Comparison of ENCODE assay signal across 8 cellular contexts in the genomic region with DNA sequence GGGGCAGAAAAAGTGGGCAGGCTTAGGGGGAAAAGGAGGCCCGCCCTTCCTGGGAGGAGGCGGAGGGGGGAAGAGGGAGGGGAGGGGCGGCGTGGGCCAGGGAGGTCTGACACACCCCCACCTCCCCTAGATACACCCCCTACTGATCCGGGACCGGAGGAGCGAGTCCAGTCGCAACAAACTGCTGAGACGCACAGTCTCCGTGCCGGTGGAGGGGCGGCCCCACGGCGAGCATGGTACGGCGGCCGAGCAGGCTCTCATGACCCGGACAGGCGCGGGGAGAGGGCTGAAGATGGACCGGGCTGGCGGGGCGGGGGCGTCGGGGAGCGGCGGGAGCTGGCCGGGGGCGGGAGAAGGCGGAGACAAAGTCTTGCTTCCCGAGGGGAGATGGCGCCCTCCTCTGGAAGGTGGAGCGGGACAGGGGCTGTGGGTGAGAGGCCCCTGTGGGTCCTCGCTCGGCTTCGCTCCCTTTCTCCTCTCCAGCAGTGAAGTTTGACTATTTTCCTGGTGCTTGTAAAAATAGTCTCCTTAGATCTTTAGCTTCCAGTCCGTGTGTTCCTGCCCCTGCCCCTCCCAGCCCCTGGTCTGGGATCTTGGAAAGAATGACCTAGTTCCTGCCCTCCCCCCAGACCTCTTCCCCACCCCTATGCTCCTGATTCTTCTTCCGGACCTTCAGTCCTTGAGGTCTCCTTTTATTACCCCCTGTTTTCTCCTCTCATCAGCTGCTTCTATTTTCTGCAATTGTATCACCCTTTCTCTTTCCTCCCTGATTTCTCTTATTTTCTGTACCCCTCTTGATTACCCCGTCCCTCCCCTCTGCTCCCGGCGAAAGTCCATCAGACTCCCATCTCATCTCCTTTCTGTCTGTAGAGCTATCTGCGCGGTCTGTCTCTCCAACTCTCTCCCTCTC. TPM values are rescaled to one million over a fixed set of nuclear protein-coding genes. Genes with fewer than 3 reads are reported as not detected.
DNase-seq lines count a peak whose midpoint lies in the region; TF ChIP-seq lines count a peak whose summit lies in the region.

No MANE protein-coding gene starts in this region.

- peak overlapping the region; percentile 69 for H3K4me3 ChIP-seq in HEK293 (ENCODE audit: low read depth, low read length)

- CTCF ChIA-PET in HEK293 (lab: Yijun Ruan, JAX) = interaction anchor here (0.5 to 2.3 kb wide), 49 partner anchors 9 to 927 kb away, joined by 3 to 14 read pairs (median 4); a partner anchor contains a TSS

- H3K4me1 ChIP-seq in HEK293 (ENCODE audit: control insufficient read depth, insufficient read depth, low read length) = peaks cover 7% of the 10 kb centered on the region

- no peaks in the 10 kb centered on the region for H3K9me3 ChIP-seq in HEK293 (ENCODE audit: control insufficient read depth, insufficient read depth, low read depth, low read length)

- POLR2A ChIA-PET in HEK293 (lab: Yijun Ruan, JAX) = interaction anchor here (0.5 to 2.5 kb wide), 22 partner anchors 8 to 1598 kb away, joined by 3 to 18 read pairs (median 5); a partner anchor contains a TSS

- DNase-seq in DMS53 treated with DMSO at 0.1 percent for 48 hours (lab: John Stamatoyannopoulos, UW; ENCODE audit: unreplicated experiment) = peak; percentile 75
- DNase-seq in NCI-H2227 treated with DMSO at 0.1 percent for 48 hours (lab: John Stamatoyannopoulos, UW) = peak; percentile 77
- peak; percentile 65 to 74 for DNase-seq in activated CD4-positive, alpha-beta T cell treated with anti-CD3 and anti-CD28 coated beads for 24 hours (ENCODE audit: low read depth in 2 of 2)
- DNase-seq in cerebellum (ENCODE audit: low spot score) = peak; percentile 53
- peak; percentile 87 for DNase-seq in kidney glomerular epithelial cell (lab: John Stamatoyannopoulos, UW)
- DNase-seq in stimulated activated CD4-positive, alpha-beta T cell treated with anti-CD3 and anti-CD28 coated beads, Interleukin-15, amount 100 ng/mL, for 48 hours (ENCODE audit: low read depth in 2 of 2) = peak; percentile 73 to 80
- DNase-seq in NCI-H187 treated with DMSO at 0.1 percent for 48 hours (lab: John Stamatoyannopoulos, UW) = no peak

- H3K27ac ChIP-seq in HEK293 (ENCODE audit: extremely low read depth, low read depth, low read length) = peak overlapping the region; percentile 80

- peak; percentile 44 for TF ChIP-seq CTCF in HEK293 (tag by site-specific recombination; IDR thresholded peaks at IDR 0.05)

- H3K36me3 ChIP-seq in HEK293 (ENCODE audit: control insufficient read depth in 2 of 2, insufficient read depth in 1 of 2, low read length in 2 of 2) = no peaks in the 10 kb centered on the region

TF ChIP-seq in HEK293, 187 proteins besides CTCF, POLR2A, EP300 and RAD21 (continues in another document):
- no peak for TF ChIP-seq ZNF140 (tag by site-specific recombination; IDR thresholded peaks at IDR 0.05)
- TF ChIP-seq ZNF404 (tag by site-specific recombination; IDR thresholded peaks at IDR 0.05) = no peak
- no peak for TF ChIP-seq BCL11B (tag by site-specific recombination; IDR thresholded peaks at IDR 0.05; ENCODE audit: low read depth)
- TF ChIP-seq ZNF561 (tag by site-specific recombination; IDR thresholded peaks at IDR 0.05; ENCODE audit: borderline replicate concordance) = no peak; the same call in 1 of the 2 replicates
- 0 out of 2 replicates have a peak, but pooled peaks have one; percentile 42 for TF ChIP-seq ZSCAN30 (tag by site-specific recombination; IDR thresholded peaks at IDR 0.05)
- no peak for TF ChIP-seq ZNF354C (tag by site-specific recombination; IDR thresholded peaks at IDR 0.05; ENCODE audit: borderline replicate concordance, low read depth)
- TF ChIP-seq GLIS2 (tag by site-specific recombination; IDR thresholded peaks at IDR 0.05) = peak; percentile 99
- TF ChIP-seq ZNF837 (tag by site-specific recombination; IDR thresholded peaks at IDR 0.05) = no peak
- no peak for TF ChIP-seq GLI2 (tag by site-specific recombination; IDR thresholded peaks at IDR 0.05; ENCODE audit: borderline replicate concordance, low read depth)
- TF ChIP-seq ZNF433 (tag by site-specific recombination; IDR thresholded peaks at IDR 0.05; ENCODE audit: low read depth) = no peak
- TF ChIP-seq ZNF19 (tag by site-specific recombination; IDR thresholded peaks at IDR 0.05; ENCODE audit: low read depth) = no peak
- TF ChIP-seq ZNF169 (tag by site-specific recombination; IDR thresholded peaks at IDR 0.05) = no peak
- no peak for TF ChIP-seq ZNF658 (tag by site-specific recombination; IDR thresholded peaks at IDR 0.05)
- TF ChIP-seq ZNF10 (tag by site-specific recombination; IDR thresholded peaks at IDR 0.05) = no peak
- no peak for TF ChIP-seq ZNF184 (tag by site-specific recombination; IDR thresholded peaks at IDR 0.05)
- TF ChIP-seq ZNF473 (tag by site-specific recombination; IDR thresholded peaks at IDR 0.05) = no peak
- peak; percentile 92 for TF ChIP-seq KLF10 (tag by site-specific recombination; IDR thresholded peaks at IDR 0.05)
- TF ChIP-seq, protein P1, sequence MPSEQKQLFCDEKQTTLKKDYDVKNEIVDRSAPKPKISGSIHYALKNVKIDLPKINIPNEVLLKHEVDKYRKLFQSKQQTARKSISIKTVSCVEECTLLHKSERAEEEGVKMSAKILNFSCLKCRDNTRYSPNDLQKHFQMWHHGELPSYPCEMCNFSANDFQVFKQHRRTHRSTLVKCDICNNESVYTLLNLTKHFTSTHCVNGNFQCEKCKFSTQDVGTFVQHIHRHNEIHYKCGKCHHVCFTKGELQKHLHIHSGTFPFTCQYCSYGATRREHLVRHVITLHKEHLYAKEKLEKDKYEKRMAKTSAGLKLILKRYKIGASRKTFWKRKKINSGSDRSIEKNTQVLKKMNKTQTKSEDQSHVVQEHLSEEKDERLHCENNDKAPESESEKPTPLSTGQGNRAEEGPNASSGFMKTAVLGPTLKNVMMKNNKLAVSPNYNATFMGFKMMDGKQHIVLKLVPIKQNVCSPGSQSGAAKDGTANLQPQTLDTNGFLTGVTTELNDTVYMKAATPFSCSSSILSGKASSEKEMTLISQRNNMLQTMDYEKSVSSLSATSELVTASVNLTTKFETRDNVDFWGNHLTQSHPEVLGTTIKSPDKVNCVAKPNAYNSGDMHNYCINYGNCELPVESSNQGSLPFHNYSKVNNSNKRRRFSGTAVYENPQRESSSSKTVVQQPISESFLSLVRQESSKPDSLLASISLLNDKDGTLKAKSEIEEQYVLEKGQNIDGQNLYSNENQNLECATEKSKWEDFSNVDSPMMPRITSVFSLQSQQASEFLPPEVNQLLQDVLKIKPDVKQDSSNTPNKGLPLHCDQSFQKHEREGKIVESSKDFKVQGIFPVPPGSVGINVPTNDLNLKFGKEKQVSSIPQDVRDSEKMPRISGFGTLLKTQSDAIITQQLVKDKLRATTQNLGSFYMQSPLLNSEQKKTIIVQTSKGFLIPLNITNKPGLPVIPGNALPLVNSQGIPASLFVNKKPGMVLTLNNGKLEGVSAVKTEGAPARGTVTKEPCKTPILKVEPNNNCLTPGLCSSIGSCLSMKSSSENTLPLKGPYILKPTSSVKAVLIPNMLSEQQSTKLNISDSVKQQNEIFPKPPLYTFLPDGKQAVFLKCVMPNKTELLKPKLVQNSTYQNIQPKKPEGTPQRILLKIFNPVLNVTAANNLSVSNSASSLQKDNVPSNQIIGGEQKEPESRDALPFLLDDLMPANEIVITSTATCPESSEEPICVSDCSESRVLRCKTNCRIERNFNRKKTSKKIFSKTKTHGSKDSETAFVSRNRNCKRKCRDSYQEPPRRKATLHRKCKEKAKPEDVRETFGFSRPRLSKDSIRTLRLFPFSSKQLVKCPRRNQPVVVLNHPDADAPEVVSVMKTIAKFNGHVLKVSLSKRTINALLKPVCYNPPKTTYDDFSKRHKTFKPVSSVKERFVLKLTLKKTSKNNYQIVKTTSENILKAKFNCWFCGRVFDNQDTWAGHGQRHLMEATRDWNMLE (tag by site-specific recombination; conservative IDR thresholded peaks at IDR 0.05; ENCODE audit: low read depth) = no peak
- TF ChIP-seq ZEB2 (tag by site-specific recombination; IDR thresholded peaks at IDR 0.05) = peak; percentile 75; the same call in 1 of the 2 replicates
- TF ChIP-seq ZNF654 (tag by site-specific recombination; IDR thresholded peaks at IDR 0.05; ENCODE audit: low read depth) = peak; percentile 64
- TF ChIP-seq ZNF768 (tag by site-specific recombination; IDR thresholded peaks at IDR 0.05) = no peak
- TF ChIP-seq, protein P2, sequence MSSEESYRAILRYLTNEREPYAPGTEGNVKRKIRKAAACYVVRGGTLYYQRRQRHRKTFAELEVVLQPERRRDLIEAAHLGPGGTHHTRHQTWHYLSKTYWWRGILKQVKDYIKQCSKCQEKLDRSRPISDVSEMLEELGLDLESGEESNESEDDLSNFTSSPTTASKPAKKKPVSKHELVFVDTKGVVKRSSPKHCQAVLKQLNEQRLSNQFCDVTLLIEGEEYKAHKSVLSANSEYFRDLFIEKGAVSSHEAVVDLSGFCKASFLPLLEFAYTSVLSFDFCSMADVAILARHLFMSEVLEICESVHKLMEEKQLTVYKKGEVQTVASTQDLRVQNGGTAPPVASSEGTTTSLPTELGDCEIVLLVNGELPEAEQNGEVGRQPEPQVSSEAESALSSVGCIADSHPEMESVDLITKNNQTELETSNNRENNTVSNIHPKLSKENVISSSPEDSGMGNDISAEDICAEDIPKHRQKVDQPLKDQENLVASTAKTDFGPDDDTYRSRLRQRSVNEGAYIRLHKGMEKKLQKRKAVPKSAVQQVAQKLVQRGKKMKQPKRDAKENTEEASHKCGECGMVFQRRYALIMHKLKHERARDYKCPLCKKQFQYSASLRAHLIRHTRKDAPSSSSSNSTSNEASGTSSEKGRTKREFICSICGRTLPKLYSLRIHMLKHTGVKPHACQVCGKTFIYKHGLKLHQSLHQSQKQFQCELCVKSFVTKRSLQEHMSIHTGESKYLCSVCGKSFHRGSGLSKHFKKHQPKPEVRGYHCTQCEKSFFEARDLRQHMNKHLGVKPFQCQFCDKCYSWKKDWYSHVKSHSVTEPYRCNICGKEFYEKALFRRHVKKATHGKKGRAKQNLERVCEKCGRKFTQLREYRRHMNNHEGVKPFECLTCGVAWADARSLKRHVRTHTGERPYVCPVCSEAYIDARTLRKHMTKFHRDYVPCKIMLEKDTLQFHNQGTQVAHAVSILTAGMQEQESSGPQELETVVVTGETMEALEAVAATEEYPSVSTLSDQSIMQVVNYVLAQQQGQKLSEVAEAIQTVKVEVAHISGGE (tag by site-specific recombination; conservative IDR thresholded peaks at IDR 0.05; ENCODE audit: low read depth) = peak; percentile 40; the same call in 1 of the 2 replicates
- TF ChIP-seq ZNF391 (tag by site-specific recombination; IDR thresholded peaks at IDR 0.05; ENCODE audit: borderline replicate concordance, low read depth) = no peak
- no peak for TF ChIP-seq ZNF571 (tag by site-specific recombination; IDR thresholded peaks at IDR 0.05)
- peak; percentile 92 for TF ChIP-seq ZBTB8A (tag by site-specific recombination; IDR thresholded peaks at IDR 0.05)
- no peak for TF ChIP-seq ZFP3 (tag by site-specific recombination; IDR thresholded peaks at IDR 0.05; ENCODE audit: low read depth)

RNA-seq across cellular contexts. Expression of a gene that starts 6.1 kb away (rescaled TPM):
- 21.4 TPM for total RNA-seq in cerebellum

RNA-seq across cellular contexts. Expression of a gene that starts 8.0 kb away (rescaled TPM):
- 66.1 TPM for total RNA-seq in cerebellum

RNA-seq across cellular contexts. Expression of a gene that starts 15.1 kb away (rescaled TPM):
- 18.6 TPM for total RNA-seq in cerebellum

RNA-seq across cellular contexts. Expression of a gene that starts 28.5 kb away (rescaled TPM):
- total RNA-seq in cerebellum = 7.7 TPM

RNA-seq across cellular contexts. Expression of a gene that starts 34.3 kb away (rescaled TPM):
- total RNA-seq in cerebellum = 12.3 TPM
